Comparison of ENCODE assay signal across 21 cellular contexts in genomic region chr12:94511506-94511905, GRCh38. TPM values are rescaled to one million over a fixed set of nuclear protein-coding genes. Genes with fewer than 3 reads are reported as not detected.
A peak's percentile ranks its signal among the peaks of the same experiment; 100 is the strongest.
DNase-seq lines count a peak whose midpoint lies in the region; ATAC-seq and TF ChIP-seq lines count a peak whose summit lies in the region.
"Had no signal": no experiment of that assay in that cellular context is flagged by ENCODE, and none has a peak within 500 bp of the region (broad histone marks: within the 10 kb centered on the region; RNA-seq: fewer than 3 reads in every experiment).

No MANE protein-coding gene starts in this region.

- TF ChIP-seq CTCF in heart left ventricle (IDR thresholded peaks at IDR 0.05) (no peak), left ventricle myocardium inferior (IDR thresholded peaks at IDR 0.05; ENCODE audit: borderline replicate concordance) (no peak)

- H3K9ac ChIP-seq in rectal smooth muscle tissue (ENCODE audit: low read length) = no peak overlapping the region
- H3K9ac ChIP-seq: BLaER1 had no signal

- no peak for TF ChIP-seq POLR2A in heart left ventricle (IDR thresholded peaks at IDR 0.05)

- H3K36me3 ChIP-seq in heart left ventricle (no peaks in the 10 kb centered on the region), left ventricle myocardium inferior (no peaks in the 10 kb centered on the region), rectal smooth muscle tissue (ENCODE audit: control insufficient read depth, insufficient read depth, low read length) (no peaks in the 10 kb centered on the region)
- H3K36me3 ChIP-seq: BLaER1 had no signal

- no peak overlapping the region for H3K27ac ChIP-seq in right cardiac atrium (ENCODE audit: low read length)
- H3K27ac ChIP-seq in heart left ventricle = peak overlapping the region in 6 of 12 donors; percentile 14 to 68 (median 22)
- H3K27ac ChIP-seq in left ventricle myocardium inferior (replicated peaks) = peak overlapping the region; percentile 12
- peak overlapping the region; percentile 54 for H3K27ac ChIP-seq in rectal smooth muscle tissue (ENCODE audit: low read depth, low read length)
- H3K27ac ChIP-seq: 22Rv1, BLaER1, C4-2B had no signal

- H3K4me1 ChIP-seq in right cardiac atrium (ENCODE audit: control insufficient read depth, insufficient read depth, low read length) (no peaks in the 10 kb centered on the region), heart left ventricle (peaks cover 0 to 24% (median 0%) of the 10 kb centered on the region in 12 donors), left ventricle myocardium inferior (peaks cover 22% of the 10 kb centered on the region), rectal smooth muscle tissue (ENCODE audit: control insufficient read depth, insufficient read depth, low read length) (peaks cover 12% of the 10 kb centered on the region)
- H3K4me1 ChIP-seq: BLaER1, Caco-2 had no signal

- H3K27me3 ChIP-seq in right cardiac atrium (ENCODE audit: control insufficient read depth, insufficient read depth) (no peaks in the 10 kb centered on the region), heart left ventricle (no peaks in the 10 kb centered on the region), left ventricle myocardium inferior (ENCODE audit: low read depth) (no peaks in the 10 kb centered on the region), rectal smooth muscle tissue (ENCODE audit: control insufficient read depth, insufficient read depth, low read length) (no peaks in the 10 kb centered on the region)
- H3K27me3 ChIP-seq: BLaER1 had no signal

- intact Hi-C loops in Right ventricle myocardium inferior (cut with DNase I) = no loop called here
- intact Hi-C loops in right cardiac atrium (cut with DNase I) = loop anchor here in 2 of 4 donors (10.0 kb wide), 2 partner anchors 67 to 197 kb away; no protein-coding TSS in a partner anchor
- intact Hi-C loops in heart left ventricle (cut with DNase I) = no loop called here
- intact Hi-C loops in left ventricle myocardium inferior (cut with micrococcal nuclease) = no loop called here

- H3K9me3 ChIP-seq in right cardiac atrium (ENCODE audit: control insufficient read depth, low read length) (no peaks in the 10 kb centered on the region), heart left ventricle (no peaks in the 10 kb centered on the region), left ventricle myocardium inferior (replicated peaks) (no peaks in the 10 kb centered on the region)
- H3K9me3 ChIP-seq: BLaER1, Caco-2 had no signal

- ATAC-seq in Right ventricle myocardium inferior = peak; percentile 70
- ATAC-seq in right cardiac atrium = no peak
- peak in 3 of 4 donors; percentile 81 to 86 (median 85) for ATAC-seq in heart left ventricle
- ATAC-seq in HG03521 (IDR thresholded peaks at IDR 0.05; ENCODE audit: unreplicated experiment) = no peak
- ATAC-seq: CD8-positive, alpha-beta T cell; GM12878; GM23338; HCT116 had no signal

- no peak overlapping the region for H3K4me3 ChIP-seq in right cardiac atrium (ENCODE audit: low read length)
- H3K4me3 ChIP-seq in heart left ventricle = no peak overlapping the region
- H3K4me3 ChIP-seq in left ventricle myocardium inferior = no peak overlapping the region
- no peak overlapping the region for H3K4me3 ChIP-seq in rectal smooth muscle tissue (ENCODE audit: low read length)
- H3K4me3 ChIP-seq: BLaER1, GM12878, GM23338 had no signal

- WGBS in right cardiac atrium = 30% methylated on average over 1 of the region's 1 CpG
- 15 to 40% (median 35%) methylated on average over 1 of the region's 1 CpG for WGBS in heart left ventricle, 4 donors

- DNase-seq in Right ventricle myocardium inferior (ENCODE audit: missing footprints) (no peak), right cardiac atrium (no peak), heart left ventricle (peak in 1 of 5 donors; percentile 16), left ventricle myocardium inferior (no peak), NCI-H2227 treated with DMSO at 0.1 percent for 48 hours (lab: John Stamatoyannopoulos, UW) (no peak), NCI-H2171 treated with DMSO at 0.1 percent for 48 hours (lab: John Stamatoyannopoulos, UW) (no peak)
- DNase-seq: Caco-2; CD4-positive, CD25-positive, alpha-beta regulatory T cell; CD8-positive, alpha-beta T cell; DMS79; EL; GDM1; H9 had no signal

RNA-seq across cellular contexts. Expression of gene CEP83, which starts 51.8 kb away (rescaled TPM):
- total RNA-seq in Right ventricle myocardium inferior = 8.6 TPM
- 10 to 100 TPM; 14.4 to 45.7 (median 23.1) TPM for total RNA-seq in right cardiac atrium
- polyA plus RNA-seq in right cardiac atrium = 27.4 TPM
- total RNA-seq in heart left ventricle = 10 to 100 TPM in 4 of 9 donors, 1 to 10 TPM in 5; 7.0 to 13.4 (median 9.5) TPM
- 10 to 100 TPM in 1 of 2 donors, 1 to 10 TPM in 1; 5.4 to 11.4 TPM for polyA plus RNA-seq in heart left ventricle
- total RNA-seq in left ventricle myocardium inferior = 9.8 TPM

Comparison
In these comparisons a context has a peak if more than half of its experiments do, and no peak if none do; other contexts are left out.
1. ATAC-seq: peak in Right ventricle myocardium inferior (single experiment) and heart left ventricle (3 of 4); none in right cardiac atrium (0 of 2) and HG03521 (single experiment).